11 cellular contexts compared by ENCODE assay signal in the genomic region with DNA sequence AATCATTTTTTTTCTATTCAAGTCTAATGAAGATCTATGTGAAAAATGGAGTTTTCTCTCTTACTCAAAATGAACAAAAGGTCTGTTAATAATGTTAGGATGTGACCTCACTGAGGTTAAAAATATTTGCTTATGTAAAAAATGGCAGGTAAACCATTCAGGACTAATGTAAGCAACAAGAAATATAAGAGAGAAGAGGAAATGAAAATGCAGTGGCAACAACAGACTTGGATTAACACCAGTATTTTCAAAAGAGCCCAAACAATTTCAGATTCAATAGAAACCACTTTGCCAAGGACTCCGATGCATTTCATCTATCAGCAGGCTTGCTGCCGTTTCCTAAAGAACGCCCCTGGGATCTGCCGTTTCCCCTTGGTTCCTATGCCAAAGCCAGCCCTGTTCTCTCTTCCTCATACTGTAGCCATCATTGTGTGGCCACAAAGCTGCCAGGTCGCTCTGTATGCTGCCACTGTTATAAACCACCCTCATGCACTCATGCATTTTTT.
DNase-seq lines count a peak whose midpoint lies in the region; ATAC-seq and TF ChIP-seq lines count a peak whose summit lies in the region.
"Had no signal": no experiment of that assay in that cellular context is flagged by ENCODE, and none has a peak within 500 bp of the region (broad histone marks: within the 10 kb centered on the region; RNA-seq: fewer than 3 reads in every experiment).

No MANE protein-coding gene starts in this region.

- ATAC-seq in GM18873 (IDR thresholded peaks at IDR 0.05; ENCODE audit: low FRiP score, unreplicated experiment) (peak; percentile 77), GM21786 (IDR thresholded peaks at IDR 0.05; ENCODE audit: unreplicated experiment) (peak; percentile 81), HG03469 (IDR thresholded peaks at IDR 0.05; ENCODE audit: unreplicated experiment) (peak; percentile 79), mucosa of descending colon (peak; percentile 10)

- H3K36me3 ChIP-seq in mucosa of descending colon (ENCODE audit: low read depth) = no peaks in the 10 kb centered on the region
- no peaks in the 10 kb centered on the region for H3K36me3 ChIP-seq in left ventricle myocardium inferior

- TF ChIP-seq CTCF in mucosa of descending colon (IDR thresholded peaks at IDR 0.05) (no peak), left ventricle myocardium inferior (IDR thresholded peaks at IDR 0.05; ENCODE audit: borderline replicate concordance) (no peak)

- intact Hi-C loops in mucosa of descending colon (cut with DNase I, micrococcal nuclease) (no loop called here), left ventricle myocardium inferior (cut with micrococcal nuclease) (no loop called here)

- DNase-seq in mucosa of descending colon (no peak), DMS114 treated with DMSO at 0.1 percent for 48 hours (lab: John Stamatoyannopoulos, UW; ENCODE audit: unreplicated experiment) (no peak), HuH-7 (ENCODE audit: low spot score) (no peak), NAMALWA (ENCODE audit: low spot score) (no peak), left ventricle myocardium inferior (no peak)
- DNase-seq: activated effector memory CD4-positive, alpha-beta T cell treated with anti-CD3 and anti-CD28 coated beads, Interleukin-2, amount 50 U/mL, for 16 hours; NCI-H510A; T-helper 9 cell had no signal

- H3K27me3 ChIP-seq in left ventricle myocardium inferior (ENCODE audit: low read depth) = no peaks in the 10 kb centered on the region

- no peak overlapping the region for H3K27ac ChIP-seq in left ventricle myocardium inferior (replicated peaks)

- peaks cover 7% of the 10 kb centered on the region for H3K9me3 ChIP-seq in mucosa of descending colon
- H3K9me3 ChIP-seq in left ventricle myocardium inferior (replicated peaks) = peaks cover 9% of the 10 kb centered on the region

- H3K4me1 ChIP-seq in mucosa of descending colon (ENCODE audit: low read depth) (no peaks in the 10 kb centered on the region), left ventricle myocardium inferior (peaks cover 5% of the 10 kb centered on the region)

- H3K4me3 ChIP-seq in mucosa of descending colon (no peak overlapping the region), left ventricle myocardium inferior (no peak overlapping the region)

Comparison
In these comparisons a context has a peak if more than half of its experiments do, and no peak if none do; other contexts are left out.
1. ATAC-seq: peak in every context shown above with its lines; median percentile 81 in GM21786; 79 in HG03469; 77 in GM18873; 10 in mucosa of descending colon.